25 cellular contexts compared by ENCODE assay signal in genomic region chr9:136855461-136856077, GRCh38. TPM values are rescaled to one million over a fixed set of nuclear protein-coding genes. Genes with fewer than 3 reads are reported as not detected.
DNase-seq lines count a peak whose midpoint lies in the region; ATAC-seq and TF ChIP-seq lines count a peak whose summit lies in the region.
"Had no signal": no experiment of that assay in that cellular context is flagged by ENCODE, and none has a peak within 500 bp of the region (broad histone marks: within the 10 kb centered on the region; RNA-seq: fewer than 3 reads in every experiment).

No MANE protein-coding gene starts in this region.

- no peaks in the 10 kb centered on the region for H3K9me3 Mint-ChIP-seq in WTC11
- H3K9me3 Mint-ChIP-seq: central memory CD8-positive, alpha-beta T cell; H9; nephron progenitor cell; stimulated activated naive CD8-positive, alpha-beta T cell treated with anti-CD3 and anti-CD28 coated beads, Interleukin-15, Interleukin-2, amounts not matched to agents 100 ng/mL and 50 ng/mL, for 24 hours had no signal

- no peaks in the 10 kb centered on the region for H3K27me3 ChIP-seq in right atrium auricular region
- no peaks in the 10 kb centered on the region for H3K27me3 ChIP-seq in spleen (replicated peaks in 1 of 7)
- H3K27me3 ChIP-seq: dorsolateral prefrontal cortex had no signal

- H3K36me3 Mint-ChIP-seq in WTC11, result no peaks in the 10 kb centered on the region

- H3K27ac ChIP-seq in right atrium auricular region (no peak overlapping the region), spleen (peak overlapping the region in 2 of 8 donors; percentile 58 to 77)
- H3K27ac ChIP-seq: dorsolateral prefrontal cortex, thoracic aorta had no signal

- WGBS in spleen, 5 donors, result 78 to 88% (median 84%) methylated on average over 13 to 26 of the region's 26 CpGs

- no peak overlapping the region for H3K27ac Mint-ChIP-seq in WTC11
- H3K27ac Mint-ChIP-seq: H9; nephron progenitor cell; progenitor cell of endocrine pancreas; stimulated activated naive CD8-positive, alpha-beta T cell treated with anti-CD3 and anti-CD28 coated beads, Interleukin-15, Interleukin-2, amounts not matched to agents 100 ng/mL and 50 ng/mL, for 24 hours had no signal

- ATAC-seq in Right ventricle myocardium superior (ENCODE audit: poor library complexity), result no peak
- ATAC-seq in WTC11, result no peak
- ATAC-seq in left colon, result no peak
- ATAC-seq in HG02588 (IDR thresholded peaks at IDR 0.05; ENCODE audit: unreplicated experiment), result no peak
- ATAC-seq: activated CD4-positive, CD25-positive, alpha-beta regulatory T cell treated with anti-CD3 and anti-CD28 coated beads, Interleukin-2, amount 50 U/mL, for 24 hours had no signal

- no peaks in the 10 kb centered on the region for H3K27me3 Mint-ChIP-seq in WTC11 (ENCODE audit: low read depth)
- H3K27me3 Mint-ChIP-seq: central memory CD8-positive, alpha-beta T cell; progenitor cell of endocrine pancreas; stimulated activated naive CD8-positive, alpha-beta T cell treated with anti-CD3 and anti-CD28 coated beads, Interleukin-15, Interleukin-2, amounts not matched to agents 100 ng/mL and 50 ng/mL, for 24 hours had no signal

- POLR2A ChIA-PET in WTC11 (lab: Charles Lee), result no interaction called here

- no peaks in the 10 kb centered on the region for H3K4me1 Mint-ChIP-seq in WTC11
- H3K4me1 Mint-ChIP-seq: central memory CD8-positive, alpha-beta T cell; H9; nephron progenitor cell had no signal

- intact Hi-C loops in Right ventricle myocardium superior (cut with DNase I) (no loop called here), left colon (cut with DNase I, micrococcal nuclease) (no loop called here), spleen (cut with DNase I; ENCODE audit: low total_unique reads) (no loop called here)

- no peaks in the 10 kb centered on the region for H3K9me3 ChIP-seq in right atrium auricular region
- no peaks in the 10 kb centered on the region for H3K9me3 ChIP-seq in spleen
- H3K9me3 ChIP-seq: thoracic aorta had no signal

- CTCF ChIA-PET in WTC11 (lab: Charles Lee), result interaction anchor here (0.8 to 3.0 kb wide), 4 partner anchors 12 to 174 kb away, joined by 3 to 13 read pairs (median 6); partner anchors contain the start of gene AJM1

- DNase-seq in Right ventricle myocardium superior (peak; percentile 53), right atrium auricular region (ENCODE audit: low spot score) (no peak), WTC11 (ENCODE audit: low spot score) (peak; percentile 15), left colon (peak; percentile 11 to 23), spleen (peak; percentile 78), DMS79 treated with DMSO at 0.1 percent for 48 hours (lab: John Stamatoyannopoulos, UW) (no peak), amniotic stem cell (lab: John Stamatoyannopoulos, UW) (no peak)
- DNase-seq: ACHN; activated CD4-positive, alpha-beta T cell treated with anti-CD3 and anti-CD28 coated beads, Interleukin-2, amount 50 U/mL, for 48 hours; activated effector memory CD4-positive, alpha-beta T cell treated with Interleukin-2 at 50 U/mL for 16 hours; COR-L47; DND-41; NCI-H1105 treated with DMSO at 0.1 percent for 48 hours; NCI-H2029; NCI-H526; nephron progenitor cell had no signal

- H3K4me1 ChIP-seq in right atrium auricular region (peaks cover 0 to 24% of the 10 kb centered on the region in 2 donors), spleen (peaks cover 2 to 74% (median 37%) of the 10 kb centered on the region in 6 donors)

- TF ChIP-seq CTCF in right atrium auricular region (IDR thresholded peaks at IDR 0.05) (no peak), WTC11 (IDR thresholded peaks at IDR 0.05) (no peak), spleen (IDR thresholded peaks at IDR 0.05 in 8 of 11, conservative IDR thresholded peaks at IDR 0.05 in 3 of 11) (no peak)

- no peak for TF ChIP-seq POLR2A in spleen (IDR thresholded peaks at IDR 0.05)

- H3K4me3 ChIP-seq in right atrium auricular region, result no peak overlapping the region
- no peak overlapping the region for H3K4me3 ChIP-seq in spleen
- H3K4me3 ChIP-seq: dorsolateral prefrontal cortex, lung, thoracic aorta had no signal

- no peak overlapping the region for H3K4me3 Mint-ChIP-seq in WTC11
- H3K4me3 Mint-ChIP-seq: central memory CD8-positive, alpha-beta T cell; H9; nephron progenitor cell; stimulated activated naive CD8-positive, alpha-beta T cell treated with anti-CD3 and anti-CD28 coated beads, Interleukin-15, Interleukin-2, amounts not matched to agents 100 ng/mL and 50 ng/mL, for 24 hours had no signal

- H3K36me3 ChIP-seq in right atrium auricular region (peaks cover 14% of the 10 kb centered on the region), spleen (peaks cover 0 to 53% (median 8%) of the 10 kb centered on the region in 6 donors)
- H3K36me3 ChIP-seq: thoracic aorta had no signal

TF ChIP-seq in WTC11, 78 proteins besides CTCF, POLR2A, EP300 and RAD21:
- no peak for TF ChIP-seq ZBTB43 (CRISPR knock-in tag; IDR thresholded peaks at IDR 0.05)
- no peak for TF ChIP-seq RORB (CRISPR knock-in tag; IDR thresholded peaks at IDR 0.05)
- TF ChIP-seq, protein P1, sequence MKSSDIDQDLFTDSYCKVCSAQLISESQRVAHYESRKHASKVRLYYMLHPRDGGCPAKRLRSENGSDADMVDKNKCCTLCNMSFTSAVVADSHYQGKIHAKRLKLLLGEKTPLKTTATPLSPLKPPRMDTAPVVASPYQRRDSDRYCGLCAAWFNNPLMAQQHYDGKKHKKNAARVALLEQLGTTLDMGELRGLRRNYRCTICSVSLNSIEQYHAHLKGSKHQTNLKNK (CRISPR knock-in tag; IDR thresholded peaks at IDR 0.05), result no peak
- no peak for TF ChIP-seq SMAD4 (CRISPR knock-in tag; IDR thresholded peaks at IDR 0.05)
- TF ChIP-seq SP1 (CRISPR knock-in tag; conservative IDR thresholded peaks at IDR 0.05), result no peak
- no peak for TF ChIP-seq CBFB (CRISPR knock-in tag; IDR thresholded peaks at IDR 0.05; ENCODE audit: low read depth)

RNA-seq across cellular contexts. Expression of gene MAMDC4, which starts 3.4 kb away (rescaled TPM):
- total RNA-seq in Right ventricle myocardium superior, result 13.2 TPM
- 1 to 10 TPM; 1.7 to 2.0 TPM for total RNA-seq in right atrium auricular region
- total RNA-seq in WTC11 (2021), result 6.7 to 12.1 TPM (median 10.9 TPM) in 3 replicates
- total RNA-seq in left colon, result 10 to 100 TPM; 19.1 to 20.1 TPM
- 10 to 100 TPM in 5 of 7 donors, 1 to 10 TPM in 2; 5.4 to 20.8 (median 11.3) TPM for total RNA-seq in spleen
- 10 to 100 TPM in 2 of 3 donors, 1 to 10 TPM in 1; 4.9 to 32.0 (median 12.7) TPM for polyA plus RNA-seq in spleen

RNA-seq across cellular contexts. Expression of gene PHPT1, which starts 6.4 kb away (rescaled TPM):
- total RNA-seq in Right ventricle myocardium superior (345 TPM), right atrium auricular region (100 to 1,000 TPM; 140 to 154 TPM), WTC11 (2021) (138 to 176 TPM (median 173 TPM) in 3 replicates), left colon (100 to 1,000 TPM; 109 to 154 TPM), spleen (10 to 100 TPM; 32.3 to 71.0 (median 63.3) TPM)
- 100 to 1,000 TPM in 2 of 3 donors, 10 to 100 TPM in 1; 95.9 to 117 (median 106) TPM for polyA plus RNA-seq in spleen

RNA-seq across cellular contexts. Expression of gene EDF1, which starts 10.5 kb away (rescaled TPM):
- total RNA-seq in Right ventricle myocardium superior (325 TPM), right atrium auricular region (100 to 1,000 TPM; 329 to 428 TPM), WTC11 (2021) (312 to 334 TPM (median 328 TPM) in 3 replicates), left colon (100 to 1,000 TPM; 434 to 466 TPM), spleen (100 to 1,000 TPM; 184 to 241 (median 225) TPM)
- 100 to 1,000 TPM; 347 to 462 (median 441) TPM for polyA plus RNA-seq in spleen

RNA-seq across cellular contexts. Expression of gene AJM1, which starts 13.3 kb away (rescaled TPM):
- total RNA-seq in Right ventricle myocardium superior, result 7.3 TPM
- 1 to 10 TPM; 2.7 to 3.0 TPM for total RNA-seq in right atrium auricular region
- 1.6 to 1.7 TPM (median 1.6 TPM) in 3 replicates for total RNA-seq in WTC11 (2021)
- total RNA-seq in left colon, result 10 to 100 TPM; 10.4 to 11.1 TPM
- 10 to 100 TPM in 1 of 7 donors, 1 to 10 TPM in 6; 3.3 to 13.1 (median 6.3) TPM for total RNA-seq in spleen
- polyA plus RNA-seq in spleen, result 1 to 10 TPM in 2 of 3 donors, under 1 TPM in 1; 0.91 to 3.9 (median 1.0) TPM

RNA-seq across cellular contexts. Expression of gene TRAF2, which starts 30.7 kb away (rescaled TPM):
- total RNA-seq in Right ventricle myocardium superior (9.1 TPM), right atrium auricular region (1 to 10 TPM; 1.9 to 4.1 TPM), WTC11 (2021) (55.0 to 62.5 TPM (median 61.3 TPM) in 3 replicates), left colon (10 to 100 TPM; 23.7 to 25.3 TPM), spleen (10 to 100 TPM; 14.9 to 49.7 (median 29.6) TPM)
- polyA plus RNA-seq in spleen, result 10 to 100 TPM; 13.6 to 23.1 (median 19.6) TPM

Comparison
In these comparisons a context has a peak if more than half of its experiments do, and no peak if none do; other contexts are left out.
1. DNase-seq: peak in Right ventricle myocardium superior (single experiment), WTC11 (single experiment), left colon (2 of 2) and spleen (single experiment); none in right atrium auricular region (single experiment), DMS79 treated with DMSO at 0.1 percent for 48 hours (single experiment) and amniotic stem cell (single experiment).